ENCODE assay signal across 15 cellular contexts in genomic region chr10:22701132-22701851, GRCh38. TPM values are rescaled to one million over a fixed set of nuclear protein-coding genes. Genes with fewer than 3 reads are reported as not detected.
DNase-seq lines count a peak whose midpoint lies in the region; ATAC-seq, FAIRE-seq and TF ChIP-seq lines count a peak whose summit lies in the region.
"Had no signal": no experiment of that assay in that cellular context is flagged by ENCODE, and none has a peak within 500 bp of the region (broad histone marks: within the 10 kb centered on the region; RNA-seq: fewer than 3 reads in every experiment).

No MANE protein-coding gene starts in this region.

- no peaks in the 10 kb centered on the region for H3K27me3 ChIP-seq in K562 (ENCODE audit: control insufficient read depth in 2 of 2, insufficient read depth in 2 of 2, low read length in 2 of 2)
- H3K27me3 ChIP-seq: upper lobe of right lung had no signal

- peaks cover 100% of the 10 kb centered on the region for H3K79me2 ChIP-seq in K562 (ENCODE audit: control insufficient read depth, insufficient read depth, low read length)

- no peaks in the 10 kb centered on the region for H3K9me3 Mint-ChIP-seq in activated naive CD4-positive, alpha-beta T cell treated with anti-CD3 and anti-CD28 coated beads for 36 hours
- peaks cover 0 to 5% (median 0%) of the 10 kb centered on the region in 3 donors for H3K9me3 Mint-ChIP-seq in IgD-negative memory B cell
- peaks cover 6% of the 10 kb centered on the region for H3K9me3 Mint-ChIP-seq in stimulated activated memory B cell treated with anti-CD40 and anti-IgM and Interleukin-4, amounts not matched to agents 10 μg/mL and 1 μg/mL and 100 μg/mL, for 72 hours

- no peak for TF ChIP-seq RAD21 in K562 (CRISPR knock-in tag; conservative IDR thresholded peaks at IDR 0.05 in 1 of 2, IDR thresholded peaks at IDR 0.05 in 1 of 2)

- H2AFZ ChIP-seq in K562 (ENCODE audit: low read depth, low read length): no peak overlapping the region

- BruUV-seq in K562 (replicated peaks; lab: Mats Ljungman, UMichigan): no TSS peak

- intact Hi-C loops in activated naive CD4-positive, alpha-beta T cell treated with anti-CD3 and anti-CD28 coated beads for 36 hours (cut with micrococcal nuclease): loop anchor here (1.0 kb wide), 1 partner anchor 8 kb away; no protein-coding TSS in a partner anchor
- intact Hi-C loops in K562 (cut with micrococcal nuclease): no loop called here

- H3K4me1 Mint-ChIP-seq in activated naive CD4-positive, alpha-beta T cell treated with anti-CD3 and anti-CD28 coated beads for 36 hours (ENCODE audit: low read depth): peaks cover 84% of the 10 kb centered on the region
- H3K4me1 Mint-ChIP-seq in IgD-negative memory B cell: peaks cover 71 to 77% (median 77%) of the 10 kb centered on the region in 3 donors
- peaks cover 75% of the 10 kb centered on the region for H3K4me1 Mint-ChIP-seq in stimulated activated memory B cell treated with anti-CD40 and anti-IgM and Interleukin-4, amounts not matched to agents 10 μg/mL and 1 μg/mL and 100 μg/mL, for 72 hours

- H3K36me3 ChIP-seq in K562 (ENCODE audit: control insufficient read depth, insufficient read depth, low read length): peaks cover 23% of the 10 kb centered on the region
- H3K36me3 ChIP-seq: upper lobe of right lung had no signal

- no peak for FAIRE-seq in K562 (lab: Jason Lieb, UNC)

- ATAC-seq in K562 (no peak), GM21723 (IDR thresholded peaks at IDR 0.05; ENCODE audit: unreplicated experiment) (no peak)
- no peak for ATAC-seq in stimulated activated memory B cell treated with anti-CD40 and anti-IgM and Interleukin-4, amounts not matched to agents 10 μg/mL and 1 μg/mL and 100 μg/mL, for 72 hours
- ATAC-seq: upper lobe of right lung had no signal

- no peaks in the 10 kb centered on the region for H3K9me3 ChIP-seq in K562 (replicated peaks; ENCODE audit: control insufficient read depth, insufficient read depth, low read depth, low read length)
- H3K9me3 ChIP-seq: upper lobe of right lung had no signal

- no peak for TF ChIP-seq EP300 in K562 (IDR thresholded peaks at IDR 0.05; ENCODE audit: low read length)

- H3K9ac ChIP-seq in K562 (ENCODE audit: insufficient read depth in 1 of 2, low read depth in 2 of 2, low read length in 2 of 2): no peak overlapping the region

- H3K4me3 ChIP-seq in K562: no peak overlapping the region
- H3K4me3 ChIP-seq: upper lobe of right lung had no signal

- TF ChIP-seq POLR2A in K562 (conservative IDR thresholded peaks at IDR 0.05): no peak

- H3K27me3 Mint-ChIP-seq in activated naive CD4-positive, alpha-beta T cell treated with anti-CD3 and anti-CD28 coated beads for 36 hours (ENCODE audit: low read depth): no peaks in the 10 kb centered on the region
- H3K27me3 Mint-ChIP-seq in IgD-negative memory B cell: no peaks in the 10 kb centered on the region
- H3K27me3 Mint-ChIP-seq in stimulated activated memory B cell treated with anti-CD40 and anti-IgM and Interleukin-4, amounts not matched to agents 10 μg/mL and 1 μg/mL and 100 μg/mL, for 72 hours: no peaks in the 10 kb centered on the region

- WGBS in K562 (ENCODE audit: insufficient coverage, low coverage, missing lambda C conversion rate): 50% methylated on average over 4 of the region's 4 CpGs

- no peak overlapping the region for H3K4me2 ChIP-seq in K562 (ENCODE audit: insufficient read depth, low read length)

- no peaks in the 10 kb centered on the region; the same call in 1 of the 2 replicates for H4K20me1 ChIP-seq in K562 (replicated peaks; ENCODE audit: control insufficient read depth, insufficient read depth, low read length)

- in situ Hi-C loops in K562 (cut with MboI): no loop called here

- no peaks in the 10 kb centered on the region for H3K9me1 ChIP-seq in K562 (ENCODE audit: control insufficient read depth, insufficient read depth, low read length)

- TF ChIP-seq CTCF in K562 (IDR thresholded peaks at IDR 0.05 in 2 of 3, conservative IDR thresholded peaks at IDR 0.05 in 1 of 3; ENCODE audit: insufficient read depth in 2 of 3, low read depth in 1 of 3, low read length in 3 of 3): no peak

- H3K36me3 Mint-ChIP-seq in activated naive CD4-positive, alpha-beta T cell treated with anti-CD3 and anti-CD28 coated beads for 36 hours (ENCODE audit: low read depth): peaks cover 13% of the 10 kb centered on the region
- peaks cover 23% of the 10 kb centered on the region for H3K36me3 Mint-ChIP-seq in IgD-negative memory B cell
- H3K36me3 Mint-ChIP-seq in stimulated activated memory B cell treated with anti-CD40 and anti-IgM and Interleukin-4, amounts not matched to agents 10 μg/mL and 1 μg/mL and 100 μg/mL, for 72 hours: peaks cover 30% of the 10 kb centered on the region

- no peak overlapping the region for H3K4me3 Mint-ChIP-seq in activated naive CD4-positive, alpha-beta T cell treated with anti-CD3 and anti-CD28 coated beads for 36 hours
- peak overlapping the region in 3 of 4 donors; percentile 6 to 79 (median 55) for H3K4me3 Mint-ChIP-seq in IgD-negative memory B cell
- H3K4me3 Mint-ChIP-seq in stimulated activated memory B cell treated with anti-CD40 and anti-IgM and Interleukin-4, amounts not matched to agents 10 μg/mL and 1 μg/mL and 100 μg/mL, for 72 hours: peak overlapping the region; percentile 19

- H3K4me1 ChIP-seq in K562 (replicated peaks in 1 of 2; ENCODE audit: control insufficient read depth in 2 of 2, insufficient read depth in 2 of 2, low read length in 2 of 2): peaks cover 21 to 87% of the 10 kb centered on the region in 2 experiments

- POLR2A ChIA-PET in K562 (lab: Yijun Ruan, JAX): interaction anchor here (1.1 to 3.8 kb wide), 4 partner anchors 9 to 32 kb away, joined by 3 to 17 read pairs (median 6); no protein-coding TSS in a partner anchor

- H3K27ac ChIP-seq in K562 (ENCODE audit: extremely low read depth, low read depth, low read length): peak overlapping the region; percentile 63; the same call in 2 of the 3 replicates
- H3K27ac ChIP-seq: upper lobe of right lung had no signal

- CTCF ChIA-PET in activated naive CD4-positive, alpha-beta T cell treated with anti-CD3 and anti-CD28 coated beads for 36 hours (lab: Charles Lee): no interaction called here
- CTCF ChIA-PET in K562 (lab: Yijun Ruan, JAX; ENCODE audit: low intra/inter-chr PET ratio): no interaction called here

- DNase-seq in activated naive CD4-positive, alpha-beta T cell treated with anti-CD3 and anti-CD28 coated beads for 36 hours: no peak
- DNase-seq in activated naive CD4-positive, alpha-beta T cell treated with Interleukin-2 at 50 U/mL for 16 hours: no peak
- DNase-seq in K562 (ENCODE audit: extremely low read depth in 1 of 4, low spot score in 3 of 4): no peak
- no peak for DNase-seq in NCI-H446 treated with DMSO at 0.1 percent for 48 hours (lab: John Stamatoyannopoulos, UW)
- DNase-seq in NCI-H2196 treated with DMSO at 0.1 percent for 48 hours (lab: John Stamatoyannopoulos, UW; ENCODE audit: unreplicated experiment): no peak
- DNase-seq: anterior cingulate cortex, dermis blood vessel endothelial cell, DMS79, mesenchymal stem cell, NCI-H2081, T-helper 9 cell, upper lobe of right lung had no signal

- H3K27ac Mint-ChIP-seq in activated naive CD4-positive, alpha-beta T cell treated with anti-CD3 and anti-CD28 coated beads for 36 hours: peak overlapping the region; percentile 62
- H3K27ac Mint-ChIP-seq in IgD-negative memory B cell: peak overlapping the region; percentile 56 to 83 (median 70)
- peak overlapping the region; percentile 79 for H3K27ac Mint-ChIP-seq in stimulated activated memory B cell treated with anti-CD40 and anti-IgM and Interleukin-4, amounts not matched to agents 10 μg/mL and 1 μg/mL and 100 μg/mL, for 72 hours

TF ChIP-seq in K562, 482 proteins besides CTCF, POLR2A, EP300 and RAD21 (continues in another document):
- no peak for TF ChIP-seq ZSCAN32 (CRISPR knock-in tag; IDR thresholded peaks at IDR 0.05)
- TF ChIP-seq MAFK (IDR thresholded peaks at IDR 0.05; ENCODE audit: low read length): peak; percentile 7; the same call in 1 of the 2 replicates
- TF ChIP-seq, protein P1, sequence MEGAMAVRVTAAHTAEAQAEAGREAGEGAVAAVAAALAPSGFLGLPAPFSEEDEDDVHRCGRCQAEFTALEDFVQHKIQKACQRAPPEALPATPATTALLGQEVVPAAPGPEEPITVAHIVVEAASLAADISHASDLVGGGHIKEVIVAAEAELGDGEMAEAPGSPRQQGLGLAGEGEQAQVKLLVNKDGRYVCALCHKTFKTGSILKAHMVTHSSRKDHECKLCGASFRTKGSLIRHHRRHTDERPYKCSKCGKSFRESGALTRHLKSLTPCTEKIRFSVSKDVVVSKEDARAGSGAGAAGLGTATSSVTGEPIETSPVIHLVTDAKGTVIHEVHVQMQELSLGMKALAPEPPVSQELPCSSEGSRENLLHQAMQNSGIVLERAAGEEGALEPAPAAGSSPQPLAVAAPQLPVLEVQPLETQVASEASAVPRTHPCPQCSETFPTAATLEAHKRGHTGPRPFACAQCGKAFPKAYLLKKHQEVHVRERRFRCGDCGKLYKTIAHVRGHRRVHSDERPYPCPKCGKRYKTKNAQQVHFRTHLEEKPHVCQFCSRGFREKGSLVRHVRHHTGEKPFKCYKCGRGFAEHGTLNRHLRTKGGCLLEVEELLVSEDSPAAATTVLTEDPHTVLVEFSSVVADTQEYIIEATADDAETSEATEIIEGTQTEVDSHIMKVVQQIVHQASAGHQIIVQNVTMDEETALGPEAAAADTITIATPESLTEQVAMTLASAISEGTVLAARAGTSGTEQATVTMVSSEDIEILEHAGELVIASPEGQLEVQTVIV (CRISPR knock-in tag; IDR thresholded peaks at IDR 0.05; ENCODE audit: borderline replicate concordance): no peak

RNA-seq across cellular contexts. Expression of gene PIP4K2A, which starts 13.1 kb away (rescaled TPM):
- total RNA-seq in activated naive CD4-positive, alpha-beta T cell treated with anti-CD3 and anti-CD28 coated beads for 36 hours: 10 to 100 TPM; 68.0 to 74.1 TPM
- polyA plus RNA-seq in IgD-negative memory B cell: 43.2 TPM
- 31.6 and 61.2 TPM in 2 replicates for total RNA-seq in K562 (2011; cell fraction: chromatin; rRNA removed; ENCODE audit: low replicate concordance)
- total RNA-seq in K562 (2011; cell fraction: nucleolus; rRNA removed): 22.7 and 26.6 TPM in 2 replicates
- 30.2 and 39.5 TPM in 2 replicates for total RNA-seq in K562 (2011; cell fraction: nucleoplasm; rRNA removed)
- 61.5 and 75.1 TPM in 2 replicates for total RNA-seq in K562 (2014; rRNA removed)
- total RNA-seq in K562 (2014; rRNA removed; fragmentation: Illumina TruSeq; extraction: Trizol): 73.5 and 95.8 TPM in 2 replicates
- 110 and 117 TPM in 2 replicates for total RNA-seq in K562 (2015; rRNA removed; fragmentation: Illumina TruSeq; extraction: Trizol)
- total RNA-seq in K562 (2021): 56.4 and 71.9 TPM in 2 replicates
- 29.8 and 35.6 TPM in 2 replicates for polyA plus RNA-seq in K562 (2011; rRNA removed)
- 14.8 and 25.0 TPM in 2 replicates for polyA plus RNA-seq in K562 (2011; cell fraction: cytosol; rRNA removed)
- polyA plus RNA-seq in K562 (2011; cell fraction: nucleus; rRNA removed): 17.2 and 23.1 TPM in 2 replicates
- 39.4 and 42.5 TPM in 2 replicates for polyA plus RNA-seq in K562 (2012)
- 65.2 and 69.1 TPM in 2 replicates for polyA plus RNA-seq in K562 (2014; fragmentation: Illumina TruSeq; extraction: Trizol)
- polyA plus RNA-seq in K562 (2014; fragmentation: Nextera tagmentation; extraction: Ambion mirVana): 10 to 100 TPM; 64.8 to 87.2 TPM
- polyA plus RNA-seq in K562 (2014; rRNA removed): 47.1 and 49.5 TPM in 2 replicates
- 62.2 and 65.1 TPM in 2 replicates for polyA minus RNA-seq in K562 (2011; rRNA and poly(A)+ RNA removed)
- polyA minus RNA-seq in K562 (2011; cell fraction: cytosol; rRNA and poly(A)+ RNA removed): 37.1 and 39.1 TPM in 2 replicates
- 21.7 and 45.1 TPM in 2 replicates for polyA minus RNA-seq in K562 (2011; cell fraction: nucleus; rRNA and poly(A)+ RNA removed)
